In genomic region chr6:85574932-85575598, GRCh38 we compare ENCODE assay signal across 13 cellular contexts. TPM values are rescaled to one million over a fixed set of nuclear protein-coding genes. Genes with fewer than 3 reads are reported as not detected.
DNase-seq lines count a peak whose midpoint lies in the region; ATAC-seq and TF ChIP-seq lines count a peak whose summit lies in the region.
"Had no signal": no experiment of that assay in that cellular context is flagged by ENCODE, and none has a peak within 500 bp of the region (broad histone marks: within the 10 kb centered on the region; RNA-seq: fewer than 3 reads in every experiment).

No MANE protein-coding gene starts in this region.

- H4K20me1 ChIP-seq in SK-N-SH (ENCODE audit: insufficient read depth): peaks cover 44% of the 10 kb centered on the region

- H3K9me3 ChIP-seq in breast epithelium: no peaks in the 10 kb centered on the region
- no peaks in the 10 kb centered on the region for H3K9me3 ChIP-seq in SK-N-SH
- no peaks in the 10 kb centered on the region for H3K9me3 ChIP-seq in testis

- no TSS peak for BruUV-seq in MCF 10A (replicated peaks; lab: Mats Ljungman, UMichigan)

- no peak overlapping the region for H3K27ac ChIP-seq in breast epithelium
- H3K27ac ChIP-seq in SK-N-SH (ENCODE audit: low read depth in 2 of 2, low read length in 1 of 2): peak overlapping the region; percentile 16 to 38; a peak in 3 of 4 replicates
- H3K27ac ChIP-seq in testis: no peak overlapping the region
- H3K27ac ChIP-seq: parathyroid adenoma had no signal

- POLR2A ChIA-PET in MCF 10A (lab: Yijun Ruan, JAX) (interaction anchor here (1.7 to 3.3 kb wide), 2 partner anchors 18 to 103 kb away, joined by 5 to 23 read pairs; partner anchors contain the start of gene SNX14), SK-N-SH (lab: Yijun Ruan, JAX) (no interaction called here), WTC11 (lab: Charles Lee) (no interaction called here)

- no peak for TF ChIP-seq RAD21 in SK-N-SH (IDR thresholded peaks at IDR 0.05; ENCODE audit: low read length)

- no peaks in the 10 kb centered on the region for H3K27me3 Mint-ChIP-seq in MCF 10A (ENCODE audit: insufficient read depth, unreplicated experiment)
- no peaks in the 10 kb centered on the region for H3K27me3 Mint-ChIP-seq in WTC11 (ENCODE audit: low read depth)
- H3K27me3 Mint-ChIP-seq: activated naive CD4-positive, alpha-beta T cell treated with anti-CD3 and anti-CD28 coated beads, Interleukin-2, amount 10 ng/mL, durations not matched to agents 7 days and 5 days had no signal

- H3K4me2 ChIP-seq in SK-N-SH: peak overlapping the region; percentile 6; the same call in 1 of the 2 replicates

- peaks cover 23% of the 10 kb centered on the region for H3K4me1 Mint-ChIP-seq in MCF 10A (ENCODE audit: insufficient read depth, unreplicated experiment)
- H3K4me1 Mint-ChIP-seq in WTC11: peaks cover 2% of the 10 kb centered on the region; the same call in 1 of the 2 replicates
- H3K4me1 Mint-ChIP-seq: activated naive CD4-positive, alpha-beta T cell treated with anti-CD3 and anti-CD28 coated beads, Interleukin-2, amount 10 ng/mL, durations not matched to agents 7 days and 5 days had no signal

- peak overlapping the region; percentile 77 for H3K27ac Mint-ChIP-seq in MCF 10A (ENCODE audit: low read depth, unreplicated experiment)
- H3K27ac Mint-ChIP-seq in WTC11: no peak overlapping the region
- H3K27ac Mint-ChIP-seq: activated naive CD4-positive, alpha-beta T cell treated with anti-CD3 and anti-CD28 coated beads, Interleukin-2, amount 10 ng/mL, durations not matched to agents 7 days and 5 days; endodermal cell had no signal

- TF ChIP-seq CTCF in MCF 10A (IDR thresholded peaks at IDR 0.05; ENCODE audit: unreplicated experiment) (no peak), breast epithelium (IDR thresholded peaks at IDR 0.05) (no peak), SK-N-SH (IDR thresholded peaks at IDR 0.05) (no peak), foreskin fibroblast (IDR thresholded peaks at IDR 0.05; ENCODE audit: low read depth, low read length) (no peak), testis (IDR thresholded peaks at IDR 0.05) (no peak), WTC11 (IDR thresholded peaks at IDR 0.05) (no peak)

- intact Hi-C loops in MCF 10A (cut with micrococcal nuclease) (no loop called here), breast epithelium (cut with DNase I; ENCODE audit: low total_unique reads) (no loop called here), testis (cut with DNase I; ENCODE audit: low total_unique reads) (no loop called here)

- H3K4me3 Mint-ChIP-seq in MCF 10A (ENCODE audit: unreplicated experiment) (no peak overlapping the region), WTC11 (no peak overlapping the region)
- H3K4me3 Mint-ChIP-seq: activated naive CD4-positive, alpha-beta T cell treated with anti-CD3 and anti-CD28 coated beads, Interleukin-2, amount 10 ng/mL, durations not matched to agents 7 days and 5 days; endodermal cell had no signal

- ATAC-seq in WTC11: no peak

- H3K9me3 Mint-ChIP-seq in MCF 10A (ENCODE audit: unreplicated experiment) (no peaks in the 10 kb centered on the region), WTC11 (no peaks in the 10 kb centered on the region)
- H3K9me3 Mint-ChIP-seq: activated naive CD4-positive, alpha-beta T cell treated with anti-CD3 and anti-CD28 coated beads, Interleukin-2, amount 10 ng/mL, durations not matched to agents 7 days and 5 days; endodermal cell had no signal

- H3K36me3 ChIP-seq in breast epithelium: no peaks in the 10 kb centered on the region
- H3K36me3 ChIP-seq in SK-N-SH (replicated peaks in 1 of 2; ENCODE audit: control insufficient read depth in 1 of 2, insufficient read depth in 2 of 2, low read length in 1 of 2): peaks cover 16 to 24% of the 10 kb centered on the region in 2 experiments
- no peaks in the 10 kb centered on the region for H3K36me3 ChIP-seq in testis (ENCODE audit: low read depth, missing control alignments)

- peaks cover 94% of the 10 kb centered on the region for H3K79me2 ChIP-seq in SK-N-SH (ENCODE audit: insufficient read depth)

- H3F3A ChIP-seq in SK-N-SH (replicated peaks; ENCODE audit: insufficient read depth): peaks cover 15% of the 10 kb centered on the region

- no peak overlapping the region for H3K4me3 ChIP-seq in breast epithelium
- no peak overlapping the region for H3K4me3 ChIP-seq in SK-N-SH (ENCODE audit: low read depth in 2 of 2, low read length in 1 of 2)
- H3K4me3 ChIP-seq in foreskin fibroblast (ENCODE audit: low read depth in 1 of 2, low read length in 2 of 2): no peak overlapping the region
- H3K4me3 ChIP-seq in testis: no peak overlapping the region

- no peak overlapping the region for H3K9ac ChIP-seq in SK-N-SH
- H3K9ac ChIP-seq: parathyroid adenoma had no signal

- CTCF ChIA-PET in MCF 10A (lab: Yijun Ruan, JAX) (no interaction called here), SK-N-SH (lab: Yijun Ruan, JAX) (no interaction called here), WTC11 (lab: Charles Lee) (no interaction called here)

- H3K27me3 ChIP-seq in breast epithelium (no peaks in the 10 kb centered on the region), SK-N-SH (ENCODE audit: insufficient read depth) (no peaks in the 10 kb centered on the region), testis (no peaks in the 10 kb centered on the region)

- DNase-seq in MCF 10A (ENCODE audit: unreplicated experiment) (peak; percentile 56), breast epithelium (ENCODE audit: low spot score in 2 of 2) (no peak), SK-N-SH (no peak), foreskin fibroblast (peak; percentile 82 to 85), testis (no peak), CD1c-positive myeloid dendritic cell (ENCODE audit: extremely low spot score) (no peak), WTC11 (ENCODE audit: low spot score) (no peak)
- DNase-seq in activated CD4-positive, alpha-beta T cell treated with anti-CD3 and anti-CD28 coated beads, Interleukin-2, amount 50 U/mL, for 48 hours: no peak
- DNase-seq: activated CD4-positive, alpha-beta T cell treated with anti-CD3 and anti-CD28 coated beads for 1 hour; activated naive CD4-positive, alpha-beta T cell treated with anti-CD3 and anti-CD28 coated beads, Interleukin-2, amount 10 ng/mL, durations not matched to agents 7 days and 5 days; endodermal cell; islet precursor cell had no signal

- TF ChIP-seq POLR2A in breast epithelium (IDR thresholded peaks at IDR 0.05) (no peak), testis (IDR thresholded peaks at IDR 0.05) (no peak)

- no peak overlapping the region for H2AFZ ChIP-seq in SK-N-SH (ENCODE audit: low read depth)
- H2AFZ ChIP-seq: parathyroid adenoma had no signal

- H3K4me1 ChIP-seq in breast epithelium (no peaks in the 10 kb centered on the region), SK-N-SH (ENCODE audit: control insufficient read depth in 1 of 2, insufficient read depth in 2 of 2, low read depth in 1 of 2, low read length in 1 of 2) (peaks cover 3 to 8% of the 10 kb centered on the region in 2 experiments; a peak in 2 of 4 replicates), testis (no peaks in the 10 kb centered on the region)

- TF ChIP-seq EP300 in SK-N-SH (IDR thresholded peaks at IDR 0.05; ENCODE audit: borderline replicate concordance in 1 of 2, low read depth in 1 of 2, low read length in 1 of 2): no peak

- no peaks in the 10 kb centered on the region for H3K9me2 ChIP-seq in SK-N-SH

- peaks cover 29% of the 10 kb centered on the region for H3K36me3 Mint-ChIP-seq in MCF 10A (ENCODE audit: insufficient read depth, unreplicated experiment)
- peaks cover 5% of the 10 kb centered on the region; the same call in 1 of the 2 replicates for H3K36me3 Mint-ChIP-seq in WTC11

TF ChIP-seq in SK-N-SH, 30 proteins besides CTCF, POLR2A, EP300 and RAD21 (continues in another document):
- TF ChIP-seq GATA2 (CRISPR knock-in tag; IDR thresholded peaks at IDR 0.05) (no peak), TCF12 (IDR thresholded peaks at IDR 0.05) (peak; percentile 30; the same call in 1 of the 2 replicates), USF2 (IDR thresholded peaks at IDR 0.05; ENCODE audit: borderline replicate concordance, low read depth, low read length) (no peak), SIN3A (IDR thresholded peaks at IDR 0.05; ENCODE audit: borderline replicate concordance, low read depth, low read length) (no peak), FOXJ3 (CRISPR knock-in tag; IDR thresholded peaks at IDR 0.05) (no peak)

TF ChIP-seq in WTC11, 78 proteins besides CTCF, POLR2A, EP300 and RAD21:
- TF ChIP-seq CREM (CRISPR knock-in tag; IDR thresholded peaks at IDR 0.05) (no peak), ZSCAN18 (CRISPR knock-in tag; IDR thresholded peaks at IDR 0.05) (no peak)

RNA-seq across cellular contexts. Expression of gene SNX14, which starts 18.6 kb away (rescaled TPM):
- 71.3 and 71.6 TPM in 2 replicates for total RNA-seq in MCF 10A (2022)
- 100 to 1,000 TPM in 2 of 3 donors, 10 to 100 TPM in 1; 72.2 to 126 (median 103) TPM for total RNA-seq in breast epithelium
- 40.4 and 53.9 TPM in 2 replicates for polyA plus RNA-seq in SK-N-SH (2012; rRNA removed)
- 45.8 and 56.8 TPM in 2 replicates for polyA plus RNA-seq in SK-N-SH (2012; cell fraction: cytosol; rRNA removed)
- 86.5 and 129 TPM in 2 replicates for polyA plus RNA-seq in SK-N-SH (2012; cell fraction: nucleus; rRNA removed)
- total RNA-seq in testis: 100 to 1,000 TPM; 108 to 142 TPM
- polyA plus RNA-seq in testis (ENCODE audit: insufficient read depth, low read depth, low replicate concordance): 170 TPM
- total RNA-seq in WTC11 (2021): 34.3 to 42.6 TPM (median 36.4 TPM) in 3 replicates

Comparison
In these comparisons a context has a peak if more than half of its experiments do, and no peak if none do; other contexts are left out.
1. DNase-seq: peak in MCF 10A (single experiment) and foreskin fibroblast (2 of 2); none in breast epithelium (0 of 2), SK-N-SH (single experiment), testis (single experiment), activated CD4-positive, alpha-beta T cell treated with anti-CD3 and anti-CD28 coated beads, Interleukin-2, amount 50 U/mL, for 48 hours (0 of 2), CD1c-positive myeloid dendritic cell (single experiment) and WTC11 (single experiment).
2. H3K27ac ChIP-seq: peak in SK-N-SH (2 of 2); none in breast epithelium (0 of 2) and testis (0 of 2).